Comparison of ENCODE assay signal across 8 cellular contexts in the genomic region with DNA sequence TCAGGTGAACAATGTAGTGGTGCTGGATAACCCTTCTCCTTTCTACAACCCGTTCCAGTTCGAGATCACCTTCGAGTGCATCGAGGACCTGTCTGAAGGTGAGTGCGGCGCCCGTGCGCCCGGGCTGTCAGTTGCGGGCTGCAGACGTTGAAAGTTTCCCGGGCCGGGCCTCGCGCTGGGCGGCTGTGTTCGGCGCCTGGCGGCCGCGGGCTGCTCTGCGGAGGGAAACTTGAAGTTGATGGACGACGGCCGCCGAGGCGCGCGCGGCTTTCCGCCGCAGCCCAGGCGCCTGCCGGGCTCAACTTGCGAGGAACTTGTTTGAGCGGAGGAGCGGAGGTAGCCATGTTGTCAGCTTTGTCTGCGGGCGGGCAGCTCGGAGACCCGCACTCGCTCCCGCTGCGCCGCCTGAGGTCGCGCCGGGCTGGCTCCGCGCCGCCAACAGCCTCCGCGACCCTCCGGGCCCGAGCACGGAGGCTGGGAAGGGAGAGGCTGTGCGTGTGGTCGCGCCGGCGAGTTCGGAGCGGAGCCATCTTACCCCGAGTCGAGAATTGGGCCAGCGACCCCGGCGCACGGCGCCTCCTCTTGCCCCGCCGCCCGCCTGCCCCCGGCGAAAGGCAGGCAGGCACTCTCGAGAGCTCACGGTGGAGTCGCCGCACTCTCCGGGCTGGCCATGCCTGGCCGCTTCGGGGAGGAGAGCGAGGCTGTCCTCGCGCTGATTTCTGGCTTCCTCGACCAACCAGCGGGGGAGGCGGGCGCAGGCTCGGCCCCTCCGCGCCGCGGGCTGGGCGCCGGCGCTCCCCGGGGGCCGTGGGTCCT. TPM values are rescaled to one million over a fixed set of nuclear protein-coding genes. Genes with fewer than 3 reads are reported as not detected.
DNase-seq lines count a peak whose midpoint lies in the region; ATAC-seq and TF ChIP-seq lines count a peak whose summit lies in the region.

No MANE protein-coding gene starts in this region.

- ATAC-seq in GM21360 (IDR thresholded peaks at IDR 0.05; ENCODE audit: unreplicated experiment) = peak; percentile 31
- peak; percentile 69 for ATAC-seq in SK-N-SH treated with all-trans-retinoic acid at 6 μM for 48 hours
- peak; percentile 31 for ATAC-seq in activated naive CD8-positive, alpha-beta T cell treated with anti-CD3 and anti-CD28 coated beads, Interleukin-2, amount 50 U/mL, for 24 hours
- ATAC-seq in heart right ventricle = peak; percentile 61 to 91 (median 68)

- intact Hi-C loops in heart right ventricle (cut with DNase I) = loop anchor here in 5 of 10 donors (2.0 to 5.0 kb wide), 2 partner anchors 40 to 1292 kb away; partner anchors contain the start of genes MCM9 (in 5 of the 5) and GOPC (in 1 of the 5)
- intact Hi-C loops in posterior vena cava (cut with DNase I) = no loop called here

- H3K27me3 Mint-ChIP-seq in activated naive CD8-positive, alpha-beta T cell treated with anti-CD3 and anti-CD28 coated beads, Interleukin-2, amount 50 U/mL, for 24 hours = peaks cover 2% of the 10 kb centered on the region

- H3K36me3 Mint-ChIP-seq in activated naive CD8-positive, alpha-beta T cell treated with anti-CD3 and anti-CD28 coated beads, Interleukin-2, amount 50 U/mL, for 24 hours (ENCODE audit: low read depth) = peaks cover 21% of the 10 kb centered on the region

- peak overlapping the region; percentile 86 to 94 (median 89) for H3K4me3 ChIP-seq in heart right ventricle
- peak overlapping the region; percentile 92 for H3K4me3 ChIP-seq in urinary bladder (ENCODE audit: low read depth, low read length)

- DNase-seq in DMS114 treated with DMSO at 0.1 percent for 48 hours (lab: John Stamatoyannopoulos, UW; ENCODE audit: unreplicated experiment) (peak; percentile 57), HT-29 (ENCODE audit: low spot score) (peak; percentile 55), heart right ventricle (peak; percentile 61 to 75), posterior vena cava (ENCODE audit: low spot score) (peak; percentile 91)
- DNase-seq in activated naive CD8-positive, alpha-beta T cell treated with anti-CD3 and anti-CD28 coated beads, Interleukin-2, amount 50 U/mL, for 24 hours = peak; percentile 66

- no peaks in the 10 kb centered on the region for H3K9me3 ChIP-seq in heart right ventricle

- H3K27me3 ChIP-seq in heart right ventricle = no peaks in the 10 kb centered on the region

- H3K36me3 ChIP-seq in heart right ventricle (peaks cover 0 to 18% (median 0%) of the 10 kb centered on the region in 9 donors), urinary bladder (ENCODE audit: insufficient read depth) (no peaks in the 10 kb centered on the region)

- peak overlapping the region; percentile 94 for H3K27ac Mint-ChIP-seq in activated naive CD8-positive, alpha-beta T cell treated with anti-CD3 and anti-CD28 coated beads, Interleukin-2, amount 50 U/mL, for 24 hours

- peak in 2 of 9 donors; percentile 5 to 8 for TF ChIP-seq CTCF in heart right ventricle (IDR thresholded peaks at IDR 0.05)

- 0% methylated on average over 96 to 99 of the region's 99 CpGs for WGBS in heart right ventricle, 2 donors
- WGBS in urinary bladder = under 1% methylated on average over 99 of the region's 99 CpGs

- H3K4me1 Mint-ChIP-seq in activated naive CD8-positive, alpha-beta T cell treated with anti-CD3 and anti-CD28 coated beads, Interleukin-2, amount 50 U/mL, for 24 hours = peaks cover 69% of the 10 kb centered on the region

- no peaks in the 10 kb centered on the region for H3K9me3 Mint-ChIP-seq in activated naive CD8-positive, alpha-beta T cell treated with anti-CD3 and anti-CD28 coated beads, Interleukin-2, amount 50 U/mL, for 24 hours

- H3K4me1 ChIP-seq in heart right ventricle = peaks cover 0 to 67% (median 36%) of the 10 kb centered on the region in 9 donors
- peaks cover 6% of the 10 kb centered on the region for H3K4me1 ChIP-seq in urinary bladder (ENCODE audit: insufficient read depth)

- peak overlapping the region; percentile 91 to 96 (median 94) for H3K27ac ChIP-seq in heart right ventricle
- peak overlapping the region; percentile 94 for H3K27ac ChIP-seq in urinary bladder (ENCODE audit: low read depth)

- peak overlapping the region; percentile 91 for H3K4me3 Mint-ChIP-seq in activated naive CD8-positive, alpha-beta T cell treated with anti-CD3 and anti-CD28 coated beads, Interleukin-2, amount 50 U/mL, for 24 hours

TF ChIP-seq in SK-N-SH treated with all-trans-retinoic acid at 6 μM for 48 hours, 23 proteins besides CTCF, POLR2A, EP300 and RAD21:
- TF ChIP-seq ARNTL (CRISPR knock-in tag; IDR thresholded peaks at IDR 0.05; ENCODE audit: borderline replicate concordance, low read depth) = no peak
- no peak for TF ChIP-seq TOX (CRISPR knock-in tag; IDR thresholded peaks at IDR 0.05; ENCODE audit: borderline replicate concordance)
- TF ChIP-seq TSHZ2 (CRISPR knock-in tag; IDR thresholded peaks at IDR 0.05) = no peak
- TF ChIP-seq ZFP3 (CRISPR knock-in tag; IDR thresholded peaks at IDR 0.05) = no peak
- TF ChIP-seq RARB (CRISPR knock-in tag; IDR thresholded peaks at IDR 0.05) = no peak
- no peak for TF ChIP-seq ZC3H10 (CRISPR knock-in tag; IDR thresholded peaks at IDR 0.05)
- TF ChIP-seq ESRRG (CRISPR knock-in tag; IDR thresholded peaks at IDR 0.05) = no peak
- TF ChIP-seq, protein P1, sequence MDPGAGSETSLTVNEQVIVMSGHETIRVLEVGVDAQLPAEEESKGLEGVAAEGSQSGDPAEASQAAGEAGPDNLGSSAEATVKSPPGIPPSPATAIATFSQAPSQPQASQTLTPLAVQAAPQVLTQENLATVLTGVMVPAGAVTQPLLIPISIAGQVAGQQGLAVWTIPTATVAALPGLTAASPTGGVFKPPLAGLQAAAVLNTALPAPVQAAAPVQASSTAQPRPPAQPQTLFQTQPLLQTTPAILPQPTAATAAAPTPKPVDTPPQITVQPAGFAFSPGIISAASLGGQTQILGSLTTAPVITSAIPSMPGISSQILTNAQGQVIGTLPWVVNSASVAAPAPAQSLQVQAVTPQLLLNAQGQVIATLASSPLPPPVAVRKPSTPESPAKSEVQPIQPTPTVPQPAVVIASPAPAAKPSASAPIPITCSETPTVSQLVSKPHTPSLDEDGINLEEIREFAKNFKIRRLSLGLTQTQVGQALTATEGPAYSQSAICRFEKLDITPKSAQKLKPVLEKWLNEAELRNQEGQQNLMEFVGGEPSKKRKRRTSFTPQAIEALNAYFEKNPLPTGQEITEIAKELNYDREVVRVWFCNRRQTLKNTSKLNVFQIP (CRISPR knock-in tag; IDR thresholded peaks at IDR 0.05; ENCODE audit: borderline replicate concordance, low read depth) = no peak
- no peak for TF ChIP-seq ZFP30 (CRISPR knock-in tag; IDR thresholded peaks at IDR 0.05)
- TF ChIP-seq GLIS3 (CRISPR knock-in tag; IDR thresholded peaks at IDR 0.05) = no peak
- no peak for TF ChIP-seq ZNF70 (CRISPR knock-in tag; IDR thresholded peaks at IDR 0.05)
- no peak for TF ChIP-seq ISL1 (CRISPR knock-in tag; IDR thresholded peaks at IDR 0.05)
- TF ChIP-seq ZNF565 (CRISPR knock-in tag; conservative IDR thresholded peaks at IDR 0.05; ENCODE audit: low read depth) = no peak
- TF ChIP-seq, protein P2, sequence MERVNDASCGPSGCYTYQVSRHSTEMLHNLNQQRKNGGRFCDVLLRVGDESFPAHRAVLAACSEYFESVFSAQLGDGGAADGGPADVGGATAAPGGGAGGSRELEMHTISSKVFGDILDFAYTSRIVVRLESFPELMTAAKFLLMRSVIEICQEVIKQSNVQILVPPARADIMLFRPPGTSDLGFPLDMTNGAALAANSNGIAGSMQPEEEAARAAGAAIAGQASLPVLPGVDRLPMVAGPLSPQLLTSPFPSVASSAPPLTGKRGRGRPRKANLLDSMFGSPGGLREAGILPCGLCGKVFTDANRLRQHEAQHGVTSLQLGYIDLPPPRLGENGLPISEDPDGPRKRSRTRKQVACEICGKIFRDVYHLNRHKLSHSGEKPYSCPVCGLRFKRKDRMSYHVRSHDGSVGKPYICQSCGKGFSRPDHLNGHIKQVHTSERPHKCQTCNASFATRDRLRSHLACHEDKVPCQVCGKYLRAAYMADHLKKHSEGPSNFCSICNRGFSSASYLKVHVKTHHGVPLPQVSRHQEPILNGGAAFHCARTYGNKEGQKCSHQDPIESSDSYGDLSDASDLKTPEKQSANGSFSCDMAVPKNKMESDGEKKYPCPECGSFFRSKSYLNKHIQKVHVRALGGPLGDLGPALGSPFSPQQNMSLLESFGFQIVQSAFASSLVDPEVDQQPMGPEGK (CRISPR knock-in tag; IDR thresholded peaks at IDR 0.05; ENCODE audit: borderline replicate concordance) = no peak
- TF ChIP-seq TCF4 (CRISPR knock-in tag; IDR thresholded peaks at IDR 0.05; ENCODE audit: borderline replicate concordance) = no peak

RNA-seq across cellular contexts. Expression of gene ASF1A, which starts 0.7 kb away (rescaled TPM):
- total RNA-seq in HT-29 (2014; rRNA removed; shearing (Covaris generic)) = 17.4 and 29.8 TPM in 2 replicates
- total RNA-seq in heart right ventricle (10 to 100 TPM; 15.1 to 25.5 (median 22.0) TPM), posterior vena cava (10 to 100 TPM; 15.2 to 18.0 TPM), urinary bladder (36.3 TPM)
- polyA plus RNA-seq in heart right ventricle (10 to 100 TPM; 11.7 to 27.2 TPM), urinary bladder (16.4 TPM)

RNA-seq across cellular contexts. Expression of gene MCM9, which starts 40.3 kb away (rescaled TPM):
- 6.0 and 6.1 TPM in 2 replicates for total RNA-seq in HT-29 (2014; rRNA removed; shearing (Covaris generic))
- total RNA-seq in heart right ventricle (1 to 10 TPM; 4.0 to 7.8 (median 5.5) TPM), posterior vena cava (10 to 100 TPM; 10.3 to 12.3 TPM), urinary bladder (26.3 TPM)
- polyA plus RNA-seq in heart right ventricle (1 to 10 TPM; 1.5 to 3.3 TPM), urinary bladder (7.5 TPM)

Comparison
In these comparisons a context has a peak if more than half of its experiments do, and no peak if none do; other contexts are left out.
1. Peak in every context shown above with its lines: DNase-seq, ATAC-seq, H3K4me3 ChIP-seq and H3K27ac ChIP-seq.